ENCODE assay signal across 8 cellular contexts in genomic region chr7:28958235-28958945, GRCh38. TPM values are rescaled to one million over a fixed set of nuclear protein-coding genes. Genes with fewer than 3 reads are reported as not detected.
DNase-seq lines count a peak whose midpoint lies in the region; ATAC-seq and TF ChIP-seq lines count a peak whose summit lies in the region.

Gene TRIL, minus strand, starts transcription at chr7:28958330. Its CDS starts 284 bp downstream, at chr7:28958046.

- no peak for TF ChIP-seq EP300 in esophagus muscularis mucosa (IDR thresholded peaks at IDR 0.05)

- H3K36me3 ChIP-seq in RWPE2 (ENCODE audit: low read depth) (no peaks in the 10 kb centered on the region), esophagus muscularis mucosa (no peaks in the 10 kb centered on the region), mesodermal cell (ENCODE audit: control insufficient read depth, insufficient read depth, low read length) (no peaks in the 10 kb centered on the region), thyroid gland (no peaks in the 10 kb centered on the region)

- TF ChIP-seq POLR2A in esophagus muscularis mucosa (IDR thresholded peaks at IDR 0.05; ENCODE audit: low read depth) = no peak
- TF ChIP-seq POLR2A in thyroid gland (IDR thresholded peaks at IDR 0.05) = peak in 1 of 2 donors; percentile 29

- CTCF ChIA-PET in GM10248 (lab: Yijun Ruan, JAX) = interaction anchor here (1.3 kb wide), 1 partner anchor 148 kb away, joined by 5 read pairs; no protein-coding TSS in a partner anchor

- peaks cover 41% of the 10 kb centered on the region for H3K27me3 Mint-ChIP-seq in activated T-helper 17 cell treated with anti-CD3 and anti-CD28 coated beads, Interleukin-2, amount 50 U/mL, for 72 hours

- no peaks in the 10 kb centered on the region for H3K4me1 Mint-ChIP-seq in activated T-helper 17 cell treated with anti-CD3 and anti-CD28 coated beads, Interleukin-2, amount 50 U/mL, for 72 hours

- POLR2A ChIA-PET in GM10248 (lab: Yijun Ruan, JAX) = no interaction called here

- H3K4me1 ChIP-seq in RWPE2 (ENCODE audit: insufficient read depth, poor library complexity, severe bottlenecking) (no peaks in the 10 kb centered on the region), esophagus muscularis mucosa (peaks cover 32 to 43% (median 37%) of the 10 kb centered on the region in 4 donors), mesodermal cell (ENCODE audit: control insufficient read depth, insufficient read depth, low read length, poor library complexity, severe bottlenecking) (no peaks in the 10 kb centered on the region), thyroid gland (peaks cover 19 to 46% of the 10 kb centered on the region in 2 donors)

- no peaks in the 10 kb centered on the region for H3K36me3 Mint-ChIP-seq in activated T-helper 17 cell treated with anti-CD3 and anti-CD28 coated beads, Interleukin-2, amount 50 U/mL, for 72 hours (ENCODE audit: low read depth)

- no peak for TF ChIP-seq CTCF in GM10248 (IDR thresholded peaks at IDR 0.05; ENCODE audit: control extremely low read depth, extremely low read depth, low read depth, missing control alignments)
- no peak for TF ChIP-seq CTCF in RWPE2 (IDR thresholded peaks at IDR 0.05; ENCODE audit: poor library complexity, severe bottlenecking)
- no peak for TF ChIP-seq CTCF in esophagus muscularis mucosa (IDR thresholded peaks at IDR 0.05)
- TF ChIP-seq CTCF in thyroid gland (IDR thresholded peaks at IDR 0.05) = no peak

- H3K9me3 ChIP-seq in RWPE2 (ENCODE audit: severe bottlenecking) = no peaks in the 10 kb centered on the region
- no peaks in the 10 kb centered on the region for H3K9me3 ChIP-seq in esophagus muscularis mucosa
- H3K9me3 ChIP-seq in mesodermal cell (ENCODE audit: control insufficient read depth, low read length) = no peaks in the 10 kb centered on the region
- no peaks in the 10 kb centered on the region for H3K9me3 ChIP-seq in thyroid gland

- intact Hi-C loops in esophagus muscularis mucosa (cut with DNase I) = loop anchor here (10.0 kb wide), 1 partner anchor 146 kb away; no protein-coding TSS in a partner anchor
- intact Hi-C loops in thyroid gland (cut with DNase I) = loop anchor here (5.0 kb wide), 1 partner anchor 149 kb away; no protein-coding TSS in a partner anchor

- H3K4me3 ChIP-seq in RWPE2 (ENCODE audit: severe bottlenecking) (peak within 1 kb of the TSS; percentile 13), esophagus muscularis mucosa (peak within 1 kb of the TSS; percentile 49 to 69 (median 58)), mesodermal cell (ENCODE audit: extremely low read depth, insufficient read depth, low read length, poor library complexity, severe bottlenecking) (peak within 1 kb of the TSS; percentile 45), thyroid gland (replicated peaks in 1 of 3) (peak within 1 kb of the TSS in 2 of 3 donors; percentile 45 to 61)

- no peak within 1 kb of the TSS for H3K27ac Mint-ChIP-seq in activated T-helper 17 cell treated with anti-CD3 and anti-CD28 coated beads, Interleukin-2, amount 50 U/mL, for 72 hours

- H3K27me3 ChIP-seq in RWPE2 (ENCODE audit: insufficient read depth, poor library complexity, severe bottlenecking) (peaks cover 32% of the 10 kb centered on the region), esophagus muscularis mucosa (peaks cover 14 to 46% (median 26%) of the 10 kb centered on the region in 4 donors), thyroid gland (no peaks in the 10 kb centered on the region)

- peak; percentile 7 for ATAC-seq in RWPE2 (ENCODE audit: low read depth)
- no peak for ATAC-seq in activated T-helper 17 cell treated with anti-CD3 and anti-CD28 coated beads, Interleukin-2, amount 50 U/mL, for 72 hours (replicated peaks)

- H3K27ac ChIP-seq in RWPE2 (ENCODE audit: poor library complexity, severe bottlenecking) = no peak within 1 kb of the TSS
- peak within 1 kb of the TSS; percentile 57 to 73 (median 61) for H3K27ac ChIP-seq in esophagus muscularis mucosa (replicated peaks in 1 of 4)
- peak within 1 kb of the TSS; percentile 54 for H3K27ac ChIP-seq in mesodermal cell (ENCODE audit: low read depth, low read length, severe bottlenecking)
- peak within 1 kb of the TSS; percentile 43 to 81 (median 73) for H3K27ac ChIP-seq in thyroid gland

- DNase-seq in GM10248 (ENCODE audit: extremely low spot score) (peak; percentile 16), RWPE2 (ENCODE audit: low spot score) (no peak), esophagus muscularis mucosa (ENCODE audit: extremely low spot score) (peak; percentile 93), thyroid gland (peak; percentile 81 to 89), NAMALWA (ENCODE audit: low spot score) (no peak)
- DNase-seq in central memory CD4-positive, alpha-beta T cell = no peak

- WGBS in esophagus muscularis mucosa = 16% methylated on average over 35 of the region's 65 CpGs
- WGBS in mesodermal cell (ENCODE audit: insufficient coverage in 2 of 2), 2 experiments = 3 to 4% methylated on average over 60 to 65 of the region's 65 CpGs
- WGBS in thyroid gland, 2 donors = 11 to 17% methylated on average over 24 to 41 of the region's 65 CpGs

- H3K4me3 Mint-ChIP-seq in activated T-helper 17 cell treated with anti-CD3 and anti-CD28 coated beads, Interleukin-2, amount 50 U/mL, for 72 hours = no peak within 1 kb of the TSS

- no peaks in the 10 kb centered on the region for H3K9me3 Mint-ChIP-seq in activated T-helper 17 cell treated with anti-CD3 and anti-CD28 coated beads, Interleukin-2, amount 50 U/mL, for 72 hours

RNA-seq across cellular contexts. Expression of gene TRIL, which starts in this region (rescaled TPM):
- total RNA-seq in esophagus muscularis mucosa (1 to 10 TPM; 1.3 to 9.4 (median 5.5) TPM), thyroid gland (10 to 100 TPM in 1 of 4 donors, 1 to 10 TPM in 3; 3.3 to 11.0 (median 9.7) TPM)
- polyA plus RNA-seq in mesodermal cell (2013, experiment 1 of 2) = 15.1 TPM
- polyA plus RNA-seq in mesodermal cell (2013, experiment 2 of 2) = 12.8 TPM
- total RNA-seq in activated T-helper 17 cell treated with anti-CD3 and anti-CD28 coated beads, Interleukin-2, amount 50 U/mL, for 72 hours = not detected

Comparison
In these comparisons a context has a peak if more than half of its experiments do, and no peak if none do; other contexts are left out.
1. DNase-seq: peak in GM10248 (single experiment), esophagus muscularis mucosa (single experiment) and thyroid gland (2 of 2); none in RWPE2 (single experiment), central memory CD4-positive, alpha-beta T cell (single experiment) and NAMALWA (single experiment).
2. Peak in every context shown above with its lines, with median percentiles within 50 percentile points of each other: H3K4me3 ChIP-seq.